In the genomic region with DNA sequence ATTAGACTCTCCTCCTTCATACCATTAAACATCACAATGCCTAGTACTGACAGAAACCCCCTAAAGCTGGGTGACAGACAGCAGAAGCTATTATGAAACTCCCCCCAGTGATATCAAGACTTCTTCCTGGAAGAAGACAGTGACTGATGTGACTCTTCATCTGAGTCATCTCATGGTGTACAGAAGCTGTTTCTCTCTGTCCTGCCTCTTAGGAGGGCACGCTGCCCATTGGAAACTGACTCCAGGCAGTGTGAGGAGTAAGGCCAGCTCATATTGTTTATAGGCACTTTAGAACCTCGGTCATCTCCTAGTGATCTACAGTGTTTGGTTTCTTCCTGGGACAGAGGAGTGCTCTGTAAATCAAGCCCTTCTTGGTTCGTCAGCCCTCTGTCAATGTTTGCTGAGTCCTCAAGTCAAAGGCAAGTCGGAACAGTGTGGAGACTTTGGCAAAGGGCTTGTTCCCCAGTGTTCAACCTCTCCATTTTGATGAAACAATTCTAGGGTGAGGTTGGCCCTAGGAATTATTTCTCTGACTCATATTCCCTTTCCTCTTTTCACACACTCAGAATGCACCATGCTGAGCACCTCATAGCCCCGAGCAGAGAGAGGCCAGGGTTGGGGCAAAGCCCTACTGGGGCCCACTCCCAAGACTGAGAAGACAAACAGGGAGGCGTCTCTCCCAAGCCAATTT, we compare ENCODE assay signal across 10 cellular contexts.
A peak's percentile ranks its signal among the peaks of the same experiment; 100 is the strongest.
DNase-seq lines count a peak whose midpoint lies in the region; ATAC-seq, FAIRE-seq and TF ChIP-seq lines count a peak whose summit lies in the region.
"Had no signal": no experiment of that assay in that cellular context is flagged by ENCODE, and none has a peak within 500 bp of the region (broad histone marks: within the 10 kb centered on the region; RNA-seq: fewer than 3 reads in every experiment).

No MANE protein-coding gene starts in this region.

- no peaks in the 10 kb centered on the region for H3K9me3 ChIP-seq in GM12878 (replicated peaks; ENCODE audit: control insufficient read depth, insufficient read depth, low read length)

- intact Hi-C loops in GM12878 (cut with micrococcal nuclease; ENCODE audit: unreplicated experiment): no loop called here
- intact Hi-C loops in left ventricle myocardium superior (cut with micrococcal nuclease): no loop called here

- no peaks in the 10 kb centered on the region for H3K79me2 ChIP-seq in GM12878 (ENCODE audit: control insufficient read depth, insufficient read depth, low read length)

- RAD21 ChIA-PET in GM12878 (lab: Charles Lee; ENCODE audit: unreplicated experiment): no interaction called here

- no peaks in the 10 kb centered on the region for H4K20me1 ChIP-seq in GM12878 (ENCODE audit: control insufficient read depth, insufficient read depth)

- no peak for TF ChIP-seq CTCF in GM12878 (IDR thresholded peaks at IDR 0.05 in 2 of 3, conservative IDR thresholded peaks at IDR 0.05 in 1 of 3; ENCODE audit: control insufficient read depth in 2 of 3, extremely low read depth in 1 of 3, insufficient read depth in 1 of 3, low read depth in 3 of 3, low read length in 3 of 3)

- no peak overlapping the region for H3K9ac ChIP-seq in GM12878 (ENCODE audit: control insufficient read depth, insufficient read depth, low read length)

- WGBS in GM12878 (ENCODE audit: insufficient coverage, insufficient replicate concordance, low lambda C conversion rate, missing lambda C conversion rate): 0% methylated on average over 6 of the region's 6 CpGs

- SMC1A ChIA-PET in GM12878 (lab: Charles Lee; ENCODE audit: uncharacterized antibody, unreplicated experiment): no interaction called here

- no peak for TF ChIP-seq RAD21 in GM12878 (IDR thresholded peaks at IDR 0.05; ENCODE audit: insufficient read depth, low read depth, low read length)

- no peak overlapping the region for H3K4me2 ChIP-seq in GM12878 (ENCODE audit: control insufficient read depth, insufficient read depth)

- no peak overlapping the region for H3K27ac ChIP-seq in GM12878 (ENCODE audit: control insufficient read depth, insufficient read depth)
- H3K27ac ChIP-seq: 22Rv1 had no signal

- H3K27me3 ChIP-seq in GM12878 (replicated peaks in 1 of 2; ENCODE audit: control insufficient read depth in 2 of 2, insufficient read depth in 2 of 2, low read length in 1 of 2): peaks cover 0 to 1% of the 10 kb centered on the region in 2 experiments; a peak in 1 of 4 replicates

- in situ Hi-C loops in GM12878 (cut with MboI): no loop called here

- no peaks in the 10 kb centered on the region for H3K4me1 ChIP-seq in GM12878 (ENCODE audit: control insufficient read depth, insufficient read depth, low read length)

- CTCF ChIA-PET in GM12878 (lab: Yijun Ruan, JAX): no interaction called here

- no peak overlapping the region for H3K4me3 ChIP-seq in GM12878

- no peak overlapping the region for H2AFZ ChIP-seq in GM12878 (ENCODE audit: control insufficient read depth, low read depth, low read length)

- no peaks in the 10 kb centered on the region for H3K36me3 ChIP-seq in GM12878 (ENCODE audit: control insufficient read depth in 2 of 2, insufficient read depth in 2 of 2, low read length in 1 of 2)

- TF ChIP-seq EP300 in GM12878 (IDR thresholded peaks at IDR 0.05; ENCODE audit: borderline replicate concordance in 1 of 2, control insufficient read depth in 1 of 2, low read depth in 2 of 2, low read length in 2 of 2): no peak

- POLR2A ChIA-PET in GM12878 (lab: Charles Lee): no interaction called here

- TF ChIP-seq POLR2A in GM12878 (IDR thresholded peaks at IDR 0.05; ENCODE audit: low read depth, low read length): no peak

- FAIRE-seq in GM12878 (lab: Jason Lieb, UNC): no peak

- no TSS peak for BruUV-seq in GM12878 (replicated peaks; lab: Mats Ljungman, UMichigan)

- peak; percentile 26 for DNase-seq in NK-92 treated with Interleukin-12 subunit alpha and Interleukin-12 subunit beta, amount 100 ng/mL, for 24 hours (lab: John Stamatoyannopoulos, UW)
- DNase-seq in NK-92 (lab: John Stamatoyannopoulos, UW; ENCODE audit: unreplicated experiment) (no peak), NCI-H2029 treated with DMSO at 0.1 percent for 48 hours (lab: John Stamatoyannopoulos, UW) (peak; percentile 12), GM12878 (ENCODE audit: low read depth, low spot score) (no peak), renal cortical epithelial cell (ENCODE audit: low read depth) (peak; percentile 51), left ventricle myocardium superior (no peak), foreskin melanocyte (no peak), DMS 273 (lab: John Stamatoyannopoulos, UW; ENCODE audit: unreplicated experiment) (no peak)
- DNase-seq: MM.1S had no signal

- ATAC-seq in GM12878 (no peak), left ventricle myocardium superior (no peak)

TF ChIP-seq in GM12878, 131 proteins besides CTCF, POLR2A, EP300 and RAD21:
- TF ChIP-seq, protein P1, sequence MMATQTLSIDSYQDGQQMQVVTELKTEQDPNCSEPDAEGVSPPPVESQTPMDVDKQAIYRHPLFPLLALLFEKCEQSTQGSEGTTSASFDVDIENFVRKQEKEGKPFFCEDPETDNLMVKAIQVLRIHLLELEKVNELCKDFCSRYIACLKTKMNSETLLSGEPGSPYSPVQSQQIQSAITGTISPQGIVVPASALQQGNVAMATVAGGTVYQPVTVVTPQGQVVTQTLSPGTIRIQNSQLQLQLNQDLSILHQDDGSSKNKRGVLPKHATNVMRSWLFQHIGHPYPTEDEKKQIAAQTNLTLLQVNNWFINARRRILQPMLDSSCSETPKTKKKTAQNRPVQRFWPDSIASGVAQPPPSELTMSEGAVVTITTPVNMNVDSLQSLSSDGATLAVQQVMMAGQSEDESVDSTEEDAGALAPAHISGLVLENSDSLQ (IDR thresholded peaks at IDR 0.05): peak; percentile 48
- TF ChIP-seq TCF3 (IDR thresholded peaks at IDR 0.05; ENCODE audit: borderline replicate concordance, insufficient read depth, low read depth, low read length): no peak
TF ChIP-seq in GM12878: peak in this region for 1.

Comparison
In these comparisons a context has a peak if more than half of its experiments do, and no peak if none do; other contexts are left out.
1. DNase-seq: peak in NK-92 treated with Interleukin-12 subunit alpha and Interleukin-12 subunit beta, amount 100 ng/mL, for 24 hours (single experiment), NCI-H2029 treated with DMSO at 0.1 percent for 48 hours (single experiment) and renal cortical epithelial cell (single experiment); none in NK-92 (single experiment), GM12878 (single experiment), left ventricle myocardium superior (single experiment), foreskin melanocyte (single experiment) and DMS 273 (single experiment).